Comparison of ENCODE assay signal across 16 cellular contexts in genomic region chr2:33384562-33384961, GRCh38.
DNase-seq lines count a peak whose midpoint lies in the region; ATAC-seq, FAIRE-seq and TF ChIP-seq lines count a peak whose summit lies in the region.
"Had no signal": no experiment of that assay in that cellular context is flagged by ENCODE, and none has a peak within 500 bp of the region (broad histone marks: within the 10 kb centered on the region; RNA-seq: fewer than 3 reads in every experiment).

No MANE protein-coding gene starts in this region.

- no peaks in the 10 kb centered on the region for H4K20me1 ChIP-seq in K562 (replicated peaks; ENCODE audit: control insufficient read depth, insufficient read depth, low read length)
- H4K20me1 ChIP-seq: BLaER1 had no signal

- H3K9me3 Mint-ChIP-seq in nephron = no peaks in the 10 kb centered on the region
- H3K9me3 Mint-ChIP-seq: CD8-positive, alpha-beta memory T cell; IgD-negative memory B cell had no signal

- H3K9ac ChIP-seq in K562 (ENCODE audit: insufficient read depth in 1 of 2, low read depth in 2 of 2, low read length in 2 of 2) = no peak overlapping the region
- H3K9ac ChIP-seq: BLaER1 had no signal

- H3K36me3 ChIP-seq in K562 (ENCODE audit: control insufficient read depth, insufficient read depth, low read length) = no peaks in the 10 kb centered on the region
- H3K36me3 ChIP-seq: BLaER1 had no signal

- CTCF ChIA-PET in K562 (lab: Yijun Ruan, JAX; ENCODE audit: low intra/inter-chr PET ratio) = no interaction called here

- ATAC-seq in K562 = no peak
- ATAC-seq: A549 had no signal

- H3K27ac Mint-ChIP-seq in nephron = peak overlapping the region in 2 of 3 experiments; percentile 63
- H3K27ac Mint-ChIP-seq: CD8-positive, alpha-beta memory T cell; IgD-negative memory B cell had no signal

- TF ChIP-seq RAD21 in K562 (CRISPR knock-in tag; conservative IDR thresholded peaks at IDR 0.05 in 1 of 2, IDR thresholded peaks at IDR 0.05 in 1 of 2) = no peak

- no peaks in the 10 kb centered on the region for H3K79me2 ChIP-seq in K562 (ENCODE audit: control insufficient read depth, insufficient read depth, low read length)

- no TSS peak for BruUV-seq in K562 (replicated peaks; lab: Mats Ljungman, UMichigan)

- no peak for TF ChIP-seq EP300 in K562 (IDR thresholded peaks at IDR 0.05; ENCODE audit: low read length)

- no peak overlapping the region for H3K4me2 ChIP-seq in K562 (ENCODE audit: insufficient read depth, low read length)
- H3K4me2 ChIP-seq: A549, BLaER1 had no signal

- no peaks in the 10 kb centered on the region for H3K9me1 ChIP-seq in K562 (ENCODE audit: control insufficient read depth, insufficient read depth, low read length)

- intact Hi-C loops in K562 (cut with micrococcal nuclease) = no loop called here

- H3K27ac ChIP-seq in K562 (ENCODE audit: extremely low read depth, low read depth, low read length) = no peak overlapping the region
- H3K27ac ChIP-seq: A549, BLaER1 had no signal

- no peaks in the 10 kb centered on the region for H3K27me3 Mint-ChIP-seq in nephron (ENCODE audit: low read depth)

- no peak for FAIRE-seq in K562 (lab: Jason Lieb, UNC)
- FAIRE-seq: A549, GM18507 had no signal

- peak; percentile 51 for DNase-seq in AG10803 (ENCODE audit: low read depth)
- DNase-seq in AG20443 (ENCODE audit: low spot score) = peak; percentile 17
- no peak for DNase-seq in K562 (ENCODE audit: extremely low read depth in 1 of 4, low spot score in 3 of 4)
- DNase-seq in activated T-cell treated with anti-CD3 and anti-CD28 coated beads for 4 hours = no peak
- DNase-seq in kidney tubule cell (ENCODE audit: low spot score) = no peak
- no peak for DNase-seq in SKM-1 treated with dmso at 0.1 percent for 144 hours (lab: John Stamatoyannopoulos, UW; ENCODE audit: unreplicated experiment)
- DNase-seq: AML-193; CD8-positive, alpha-beta memory T cell; DMS 273 treated with DMSO at 0.1 percent for 48 hours; GOT3; H9 had no signal

- H3K36me3 Mint-ChIP-seq in nephron (ENCODE audit: low read depth) = peaks cover 4% of the 10 kb centered on the region
- H3K36me3 Mint-ChIP-seq: CD8-positive, alpha-beta memory T cell; IgD-negative memory B cell had no signal

- TF ChIP-seq CTCF in AG10803 (conservative IDR thresholded peaks at IDR 0.05; ENCODE audit: low read length) = no peak
- no peak for TF ChIP-seq CTCF in K562 (IDR thresholded peaks at IDR 0.05 in 2 of 3, conservative IDR thresholded peaks at IDR 0.05 in 1 of 3; ENCODE audit: insufficient read depth in 2 of 3, low read depth in 1 of 3, low read length in 3 of 3)
- no peak for TF ChIP-seq CTCF in nephron (IDR thresholded peaks at IDR 0.05; ENCODE audit: unreplicated experiment in 3 of 3)

- WGBS in K562 (ENCODE audit: insufficient coverage, low coverage, missing lambda C conversion rate) = 23% methylated on average over 3 of the region's 3 CpGs

- H2AFZ ChIP-seq in K562 (ENCODE audit: low read depth, low read length) = no peak overlapping the region

- H3K27me3 ChIP-seq in K562 (ENCODE audit: control insufficient read depth in 2 of 2, insufficient read depth in 2 of 2, low read length in 2 of 2) = no peaks in the 10 kb centered on the region; a peak in 1 of 5 replicates
- H3K27me3 ChIP-seq: BLaER1 had no signal

- no peak overlapping the region for H3K4me3 ChIP-seq in AG10803 (ENCODE audit: low read length)
- H3K4me3 ChIP-seq in K562 = no peak overlapping the region
- H3K4me3 ChIP-seq: A549, BLaER1 had no signal

- no peak for TF ChIP-seq POLR2A in K562 (conservative IDR thresholded peaks at IDR 0.05)

- peaks cover 25% of the 10 kb centered on the region for H3K4me1 Mint-ChIP-seq in nephron
- H3K4me1 Mint-ChIP-seq: CD8-positive, alpha-beta memory T cell had no signal

- no peaks in the 10 kb centered on the region for H3K9me3 ChIP-seq in K562 (replicated peaks; ENCODE audit: control insufficient read depth, insufficient read depth, low read depth, low read length)
- H3K9me3 ChIP-seq: A549, BLaER1 had no signal

- H3K4me3 Mint-ChIP-seq in nephron = no peak overlapping the region
- H3K4me3 Mint-ChIP-seq: CD8-positive, alpha-beta memory T cell; H9; IgD-negative memory B cell had no signal

- in situ Hi-C loops in K562 (cut with MboI) = loop anchor here (25.0 kb wide), 1 partner anchor 1672 kb away; no protein-coding TSS in a partner anchor

- POLR2A ChIA-PET in K562 (lab: Yijun Ruan, JAX) = no interaction called here

- no peaks in the 10 kb centered on the region for H3K4me1 ChIP-seq in K562 (replicated peaks in 1 of 2; ENCODE audit: control insufficient read depth in 2 of 2, insufficient read depth in 2 of 2, low read length in 2 of 2)
- H3K4me1 ChIP-seq: A549, BLaER1 had no signal

TF ChIP-seq in K562, 482 proteins besides CTCF, POLR2A, EP300 and RAD21:
- TF ChIP-seq MTA2 (IDR thresholded peaks at IDR 0.05; ENCODE audit: low read depth) (no peak), ZNF133 (CRISPR knock-in tag; IDR thresholded peaks at IDR 0.05) (no peak), HMBOX1 (IDR thresholded peaks at IDR 0.05) (0 out of 2 replicates have a peak, but pooled peaks have one; percentile 17), ZNF174 (CRISPR knock-in tag; IDR thresholded peaks at IDR 0.05) (no peak), PYGO2 (tag; IDR thresholded peaks at IDR 0.05) (no peak), GATA2 (CRISPR knock-in tag; IDR thresholded peaks at IDR 0.05) (no peak)
- TF ChIP-seq, protein P1, sequence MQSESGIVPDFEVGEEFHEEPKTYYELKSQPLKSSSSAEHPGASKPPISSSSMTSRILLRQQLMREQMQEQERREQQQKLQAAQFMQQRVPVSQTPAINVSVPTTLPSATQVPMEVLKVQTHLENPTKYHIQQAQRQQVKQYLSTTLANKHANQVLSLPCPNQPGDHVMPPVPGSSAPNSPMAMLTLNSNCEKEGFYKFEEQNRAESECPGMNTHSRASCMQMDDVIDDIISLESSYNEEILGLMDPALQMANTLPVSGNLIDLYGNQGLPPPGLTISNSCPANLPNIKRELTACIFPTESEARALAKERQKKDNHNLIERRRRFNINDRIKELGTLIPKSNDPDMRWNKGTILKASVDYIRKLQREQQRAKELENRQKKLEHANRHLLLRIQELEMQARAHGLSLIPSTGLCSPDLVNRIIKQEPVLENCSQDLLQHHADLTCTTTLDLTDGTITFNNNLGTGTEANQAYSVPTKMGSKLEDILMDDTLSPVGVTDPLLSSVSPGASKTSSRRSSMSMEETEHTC (IDR thresholded peaks at IDR 0.05) = no peak

Comparison
In these comparisons a context has a peak if more than half of its experiments do, and no peak if none do; other contexts are left out.
1. DNase-seq: peak in AG10803 (single experiment) and AG20443 (single experiment); none in K562 (0 of 4), activated T-cell treated with anti-CD3 and anti-CD28 coated beads for 4 hours (single experiment), kidney tubule cell (single experiment) and SKM-1 treated with dmso at 0.1 percent for 144 hours (single experiment).